In genomic region chr2:150129921-150130320, GRCh38 we compare ENCODE assay signal across 27 cellular contexts.
"Had no signal": no experiment of that assay in that cellular context is flagged by ENCODE, and none has a peak within 500 bp of the region (broad histone marks: within the 10 kb centered on the region; RNA-seq: fewer than 3 reads in every experiment).

No MANE protein-coding gene starts in this region.

- ATAC-seq: activated CD8-positive, alpha-beta memory T cell treated with anti-CD3 and anti-CD28 coated beads, Interleukin-2, amount 10 ng/mL, durations not matched to agents 7 days and 5 days had no signal

- H3K4me3 Mint-ChIP-seq: activated CD4-positive, alpha-beta memory T cell treated with anti-CD3 and anti-CD28 coated beads, Interleukin-2, amount 10 ng/mL, durations not matched to agents 7 days and 5 days; activated CD8-positive, alpha-beta memory T cell treated with anti-CD3 and anti-CD28 coated beads, Interleukin-2, amount 10 ng/mL, durations not matched to agents 7 days and 5 days; activated naive CD8-positive, alpha-beta T cell treated with anti-CD3 and anti-CD28 coated beads for 36 hours had no signal

- H3K9me3 Mint-ChIP-seq: activated CD4-positive, alpha-beta memory T cell treated with anti-CD3 and anti-CD28 coated beads, Interleukin-2, amount 10 ng/mL, durations not matched to agents 7 days and 5 days had no signal

- H3K36me3 Mint-ChIP-seq: activated CD8-positive, alpha-beta memory T cell treated with anti-CD3 and anti-CD28 coated beads, Interleukin-2, amount 10 ng/mL, durations not matched to agents 7 days and 5 days; activated naive CD8-positive, alpha-beta T cell treated with anti-CD3 and anti-CD28 coated beads for 36 hours had no signal

- H3K27me3 Mint-ChIP-seq: activated CD4-positive, alpha-beta memory T cell treated with anti-CD3 and anti-CD28 coated beads, Interleukin-2, amount 10 ng/mL, durations not matched to agents 7 days and 5 days; activated CD8-positive, alpha-beta memory T cell treated with anti-CD3 and anti-CD28 coated beads, Interleukin-2, amount 10 ng/mL, durations not matched to agents 7 days and 5 days; activated naive CD8-positive, alpha-beta T cell treated with anti-CD3 and anti-CD28 coated beads for 36 hours had no signal

- FAIRE-seq: colon had no signal

- H3K27me3 ChIP-seq: brain microvascular endothelial cell, SJCRH30 had no signal

- H3K27ac Mint-ChIP-seq: activated CD4-positive, alpha-beta memory T cell treated with anti-CD3 and anti-CD28 coated beads, Interleukin-2, amount 10 ng/mL, durations not matched to agents 7 days and 5 days; activated CD8-positive, alpha-beta memory T cell treated with anti-CD3 and anti-CD28 coated beads, Interleukin-2, amount 10 ng/mL, durations not matched to agents 7 days and 5 days; activated naive CD8-positive, alpha-beta T cell treated with anti-CD3 and anti-CD28 coated beads for 36 hours had no signal

- DNase-seq: activated CD4-positive, alpha-beta memory T cell treated with anti-CD3 and anti-CD28 coated beads, Interleukin-2, amount 10 ng/mL, durations not matched to agents 7 days and 5 days; activated CD4-positive, alpha-beta T cell treated with anti-CD3 and anti-CD28 coated beads for 1 hour; activated CD4-positive, alpha-beta T cell treated with anti-CD3 and anti-CD28 coated beads for 48 hours; activated CD4-positive, CD25-positive, alpha-beta regulatory T cell; activated CD8-positive, alpha-beta memory T cell treated with anti-CD3 and anti-CD28 coated beads for 24 hours; activated CD8-positive, alpha-beta memory T cell treated with anti-CD3 and anti-CD28 coated beads, Interleukin-2, amount 10 ng/mL, durations not matched to agents 7 days and 5 days; activated CD8-positive, alpha-beta memory T cell treated with anti-CD3 and anti-CD28 coated beads, Interleukin-2, amount 50 U/mL, for 48 hours; activated effector memory CD4-positive, alpha-beta T cell treated with anti-CD3 and anti-CD28 coated beads, Interleukin-2, amount 50 U/mL, for 16 hours; activated naive CD4-positive, alpha-beta T cell; activated naive CD4-positive, alpha-beta T cell treated with anti-CD3 and anti-CD28 coated beads, Interleukin-2, amount 50 U/mL, for 16 hours; activated naive CD8-positive, alpha-beta T cell treated with anti-CD3 and anti-CD28 coated beads for 36 hours; activated T-cell treated with anti-CD3 and anti-CD28 coated beads, Interleukin-2, amount 50 U/mL, for 48 hours; amniotic stem cell; aorta; brain microvascular endothelial cell; central memory CD4-positive, alpha-beta T cell; NCI-H1105; NCI-H1417 treated with DMSO at 0.1 percent for 48 hours; NCI-H345; NCI-H524 treated with DMSO at 0.1 percent for 48 hours; OCI-M1; SHP77; SJCRH30; T1000; WERI-Rb-1 had no signal

- H3K27ac ChIP-seq: brain microvascular endothelial cell, SJCRH30, SK-N-MC, WERI-Rb-1 had no signal

- H3K4me3 ChIP-seq: SJCRH30, SK-N-MC had no signal

- H3K9me3 ChIP-seq: SJCRH30 had no signal

- H3K36me3 ChIP-seq: brain microvascular endothelial cell, SJCRH30, WERI-Rb-1 had no signal
